ENCODE assay signal across 8 cellular contexts in the genomic region with DNA sequence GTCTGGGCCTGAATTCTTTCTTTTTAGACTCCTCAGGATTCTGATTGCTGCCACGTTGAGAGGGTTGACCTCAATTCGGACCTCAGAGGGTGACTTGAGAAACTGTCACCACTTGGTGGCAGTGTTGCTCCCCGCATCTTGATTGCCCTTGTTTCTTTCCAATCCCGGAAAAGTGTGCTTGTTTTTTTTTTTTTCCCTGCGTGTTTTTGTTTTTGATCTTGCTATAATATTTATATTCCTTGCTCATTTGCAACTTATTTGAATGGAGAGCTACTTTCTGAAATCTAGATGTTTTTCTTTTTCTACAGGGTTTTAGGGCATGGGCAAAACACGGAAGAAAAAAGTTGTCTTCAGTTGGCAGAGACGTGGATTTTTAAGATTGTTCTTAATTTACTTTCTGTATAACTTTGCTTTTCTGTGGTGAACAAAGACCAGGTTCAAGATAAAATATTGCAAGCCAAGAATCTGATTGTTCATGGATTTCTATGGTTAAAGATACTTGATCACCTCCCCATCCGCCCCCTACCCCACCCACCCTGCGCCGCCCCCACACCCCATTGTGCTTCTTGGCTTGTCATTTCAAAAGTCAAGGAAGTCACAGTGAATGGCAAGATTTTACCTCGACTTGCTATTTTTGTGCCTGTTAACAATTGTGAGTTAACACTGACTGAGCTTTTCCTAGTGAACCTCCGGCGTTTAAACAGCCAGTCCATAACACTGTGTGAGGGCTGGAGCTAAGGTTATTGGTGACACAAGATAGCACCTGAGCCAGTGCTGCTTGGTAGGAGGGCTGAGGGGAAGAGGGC.
A peak's percentile ranks its signal among the peaks of the same experiment; 100 is the strongest.
DNase-seq lines count a peak whose midpoint lies in the region; ATAC-seq and TF ChIP-seq lines count a peak whose summit lies in the region.

No MANE protein-coding gene starts in this region.

- ATAC-seq in HG03280 (IDR thresholded peaks at IDR 0.05; ENCODE audit: unreplicated experiment) (peak; percentile 60), esophagus mucosa (peak; percentile 71)
- ATAC-seq in naive thymus-derived CD4-positive, alpha-beta T cell, result peak; percentile 78
- ATAC-seq in stimulated activated memory B cell treated with anti-CD40 and anti-IgM and Interleukin-4, amounts not matched to agents 10 μg/mL and 1 μg/mL and 100 μg/mL, for 72 hours, result peak; percentile 58

- CTCF ChIA-PET in naive thymus-derived CD4-positive, alpha-beta T cell (lab: Charles Lee), result interaction anchor here (0.5 to 3.6 kb wide), 18 partner anchors 26 to 1465 kb away, joined by 3 to 19 read pairs (median 4); a partner anchor contains a TSS

- no peaks in the 10 kb centered on the region for H3K9me3 ChIP-seq in OCI-LY3 (ENCODE audit: insufficient read depth, low read length)
- H3K9me3 ChIP-seq in naive thymus-derived CD4-positive, alpha-beta T cell (ENCODE audit: control insufficient read depth in 2 of 3, low read length in 3 of 3), result no peaks in the 10 kb centered on the region

- H3K27ac ChIP-seq in OCI-LY3 (ENCODE audit: low read length), result no peak overlapping the region
- no peak overlapping the region for H3K27ac ChIP-seq in naive thymus-derived CD4-positive, alpha-beta T cell (ENCODE audit: low read depth, low read length)

- peaks cover 2% of the 10 kb centered on the region for H3K4me1 ChIP-seq in OCI-LY3 (ENCODE audit: low read length)
- H3K4me1 ChIP-seq in naive thymus-derived CD4-positive, alpha-beta T cell (ENCODE audit: control insufficient read depth in 2 of 2, insufficient read depth in 2 of 2, low read length in 2 of 2), result no peaks in the 10 kb centered on the region

- DNase-seq in ELF-1 (ENCODE audit: low read depth, low spot score) (peak; percentile 82), activated T-cell treated with anti-CD3 and anti-CD28 coated beads for 4 hours (peak; percentile 49), HuH-7.5 (ENCODE audit: low spot score) (no peak)
- DNase-seq in naive thymus-derived CD4-positive, alpha-beta T cell, result peak; percentile 15 to 55 (median 41)

- H3K27me3 Mint-ChIP-seq in naive thymus-derived CD4-positive, alpha-beta T cell, result no peaks in the 10 kb centered on the region
- H3K27me3 Mint-ChIP-seq in stimulated activated memory B cell treated with anti-CD40 and anti-IgM and Interleukin-4, amounts not matched to agents 10 μg/mL and 1 μg/mL and 100 μg/mL, for 72 hours, result no peaks in the 10 kb centered on the region

- H3K27me3 ChIP-seq in OCI-LY3 (ENCODE audit: low read depth, low read length), result no peaks in the 10 kb centered on the region
- H3K27me3 ChIP-seq in naive thymus-derived CD4-positive, alpha-beta T cell (ENCODE audit: control insufficient read depth in 2 of 2, insufficient read depth in 2 of 2, low read length in 2 of 2), result no peaks in the 10 kb centered on the region

- peaks cover 5% of the 10 kb centered on the region; the same call in 1 of the 2 replicates for H4K20me1 ChIP-seq in OCI-LY3 (ENCODE audit: insufficient read depth, low read length)

- H3K4me3 Mint-ChIP-seq in naive thymus-derived CD4-positive, alpha-beta T cell, result peak overlapping the region; percentile 66 to 95 (median 84)
- peak overlapping the region; percentile 69 for H3K4me3 Mint-ChIP-seq in stimulated activated memory B cell treated with anti-CD40 and anti-IgM and Interleukin-4, amounts not matched to agents 10 μg/mL and 1 μg/mL and 100 μg/mL, for 72 hours

- H3K4me1 Mint-ChIP-seq in naive thymus-derived CD4-positive, alpha-beta T cell, result peaks cover 0 to 20% (median 10%) of the 10 kb centered on the region in 7 donors
- H3K4me1 Mint-ChIP-seq in stimulated activated memory B cell treated with anti-CD40 and anti-IgM and Interleukin-4, amounts not matched to agents 10 μg/mL and 1 μg/mL and 100 μg/mL, for 72 hours, result peaks cover 13% of the 10 kb centered on the region

- no peaks in the 10 kb centered on the region for H3K79me2 ChIP-seq in OCI-LY3 (ENCODE audit: low read length)

- H3K36me3 ChIP-seq in OCI-LY3 (replicated peaks; ENCODE audit: low read depth, low read length), result no peaks in the 10 kb centered on the region
- peaks cover 0 to 17% (median 0%) of the 10 kb centered on the region in 3 experiments for H3K36me3 ChIP-seq in naive thymus-derived CD4-positive, alpha-beta T cell (ENCODE audit: control insufficient read depth in 2 of 3, insufficient read depth in 3 of 3, low read length in 3 of 3)

- no peak overlapping the region for H2AFZ ChIP-seq in OCI-LY3 (ENCODE audit: low read depth, low read length)

- POLR2A ChIA-PET in naive thymus-derived CD4-positive, alpha-beta T cell (lab: Charles Lee), result interaction anchor here (0.7 to 1.0 kb wide), 2 partner anchors 98 to 720 kb away, joined by 3 read pairs; a partner anchor contains a TSS

- intact Hi-C loops in naive thymus-derived CD4-positive, alpha-beta T cell (cut with micrococcal nuclease), result loop anchor here (1.0 to 5.0 kb wide), 11 partner anchors 67 to 795 kb away; a partner anchor contains a TSS

- H3K4me2 ChIP-seq in OCI-LY3 (ENCODE audit: low read length), result peak overlapping the region; percentile 18; the same call in 1 of the 2 replicates

- TF ChIP-seq CTCF in OCI-LY3 (IDR thresholded peaks at IDR 0.05; ENCODE audit: low read depth, low read length), result peak; percentile 84

- no peaks in the 10 kb centered on the region for H3K9me3 Mint-ChIP-seq in naive thymus-derived CD4-positive, alpha-beta T cell
- H3K9me3 Mint-ChIP-seq in stimulated activated memory B cell treated with anti-CD40 and anti-IgM and Interleukin-4, amounts not matched to agents 10 μg/mL and 1 μg/mL and 100 μg/mL, for 72 hours, result no peaks in the 10 kb centered on the region

- no peak overlapping the region for H3K4me3 ChIP-seq in OCI-LY3 (ENCODE audit: low read length)
- H3K4me3 ChIP-seq in naive thymus-derived CD4-positive, alpha-beta T cell (ENCODE audit: low read length), result peak overlapping the region; percentile 33

- H3K27ac Mint-ChIP-seq in naive thymus-derived CD4-positive, alpha-beta T cell, result peak overlapping the region in 8 of 9 donors; percentile 35 to 80 (median 61)
- peak overlapping the region; percentile 63 for H3K27ac Mint-ChIP-seq in stimulated activated memory B cell treated with anti-CD40 and anti-IgM and Interleukin-4, amounts not matched to agents 10 μg/mL and 1 μg/mL and 100 μg/mL, for 72 hours

- H3K36me3 Mint-ChIP-seq in naive thymus-derived CD4-positive, alpha-beta T cell, result peaks cover 0 to 28% (median 9%) of the 10 kb centered on the region in 5 donors
- H3K36me3 Mint-ChIP-seq in stimulated activated memory B cell treated with anti-CD40 and anti-IgM and Interleukin-4, amounts not matched to agents 10 μg/mL and 1 μg/mL and 100 μg/mL, for 72 hours, result peaks cover 54% of the 10 kb centered on the region

- no peak overlapping the region for H3K9ac ChIP-seq in OCI-LY3 (ENCODE audit: low read length)
